14 cellular contexts compared by ENCODE assay signal in the genomic region with DNA sequence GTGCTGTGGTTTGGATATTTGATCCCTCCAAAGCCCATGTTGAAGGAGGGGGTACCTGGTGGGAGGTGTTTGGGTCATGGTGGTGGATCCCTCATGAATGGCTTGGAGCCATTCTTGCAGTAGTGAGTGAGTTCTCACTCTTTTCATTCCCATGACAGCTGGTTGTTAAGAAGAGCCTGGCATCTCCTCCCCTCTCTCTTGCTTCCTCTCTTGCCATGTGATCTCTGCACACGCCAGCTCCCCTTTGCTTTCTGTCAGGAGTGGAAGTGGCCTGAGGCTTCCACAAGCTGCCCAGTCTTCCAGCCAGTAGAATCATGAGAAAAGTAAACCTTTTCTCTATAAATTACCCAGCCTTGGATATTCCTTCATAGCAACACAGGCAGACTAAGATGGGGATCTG. TPM values are rescaled to one million over a fixed set of nuclear protein-coding genes. Genes with fewer than 3 reads are reported as not detected.
DNase-seq lines count a peak whose midpoint lies in the region; ATAC-seq lines count a peak whose summit lies in the region.
"Had no signal": no experiment of that assay in that cellular context is flagged by ENCODE, and none has a peak within 500 bp of the region (broad histone marks: within the 10 kb centered on the region; RNA-seq: fewer than 3 reads in every experiment).

No MANE protein-coding gene starts in this region.

- H3K4me1 ChIP-seq in mesendoderm (ENCODE audit: control insufficient read depth, low read depth, low read length), result peaks cover 2% of the 10 kb centered on the region

- no peaks in the 10 kb centered on the region for H3K27me3 Mint-ChIP-seq in activated naive CD8-positive, alpha-beta T cell treated with anti-CD3 and anti-CD28 coated beads, Interleukin-2, amount 10 ng/mL, durations not matched to agents 7 days and 5 days
- no peaks in the 10 kb centered on the region for H3K27me3 Mint-ChIP-seq in activated naive CD8-positive, alpha-beta T cell treated with anti-CD3 and anti-CD28 coated beads for 36 hours

- peak overlapping the region; percentile 1 for H3K56ac ChIP-seq in mesendoderm (ENCODE audit: low read length)

- no peak overlapping the region for H3K9ac ChIP-seq in mesendoderm (ENCODE audit: low read length)
- H3K9ac ChIP-seq: BLaER1 treated with 17β-estradiol and CSF1 and Interleukin-3, amounts not matched to agents 10 nM and 100 nM had no signal

- H3K4me2 ChIP-seq in mesendoderm (ENCODE audit: low read length), result no peak overlapping the region

- no peak for ATAC-seq in activated naive CD8-positive, alpha-beta T cell treated with anti-CD3 and anti-CD28 coated beads, Interleukin-2, amount 10 ng/mL, durations not matched to agents 7 days and 5 days (ENCODE audit: low read depth)
- ATAC-seq in HG03469 (IDR thresholded peaks at IDR 0.05; ENCODE audit: unreplicated experiment), result no peak

- H3K27ac Mint-ChIP-seq in activated naive CD8-positive, alpha-beta T cell treated with anti-CD3 and anti-CD28 coated beads, Interleukin-2, amount 10 ng/mL, durations not matched to agents 7 days and 5 days, result peak overlapping the region; percentile 28
- no peak overlapping the region for H3K27ac Mint-ChIP-seq in activated naive CD8-positive, alpha-beta T cell treated with anti-CD3 and anti-CD28 coated beads for 36 hours

- no peak overlapping the region for H3K4ac ChIP-seq in mesendoderm (ENCODE audit: low read depth, low read length)

- H3K36me3 Mint-ChIP-seq in activated naive CD8-positive, alpha-beta T cell treated with anti-CD3 and anti-CD28 coated beads, Interleukin-2, amount 10 ng/mL, durations not matched to agents 7 days and 5 days, result peaks cover 6% of the 10 kb centered on the region
- H3K36me3 Mint-ChIP-seq in activated naive CD8-positive, alpha-beta T cell treated with anti-CD3 and anti-CD28 coated beads for 36 hours, result no peaks in the 10 kb centered on the region
- H3K36me3 Mint-ChIP-seq: CD4-positive, CD25-positive, alpha-beta regulatory T cell had no signal

- no peaks in the 10 kb centered on the region for H3K36me3 ChIP-seq in mesendoderm (ENCODE audit: control insufficient read depth, insufficient read depth, low read length)

- H2BK15ac ChIP-seq in mesendoderm (replicated peaks; ENCODE audit: low read depth), result no peak overlapping the region

- WGBS in mesendoderm (ENCODE audit: extremely low coverage, insufficient coverage, low lambda C conversion rate), result no CpG with 5 or more reads among the region's 1 CpG

- no peaks in the 10 kb centered on the region for H3K27me3 ChIP-seq in mesendoderm (ENCODE audit: insufficient read depth, low read length, poor library complexity)
- H3K27me3 ChIP-seq: BLaER1 treated with 17β-estradiol and CSF1 and Interleukin-3, amounts not matched to agents 10 nM and 100 nM had no signal

- no peaks in the 10 kb centered on the region for H3K9me3 Mint-ChIP-seq in activated naive CD8-positive, alpha-beta T cell treated with anti-CD3 and anti-CD28 coated beads, Interleukin-2, amount 10 ng/mL, durations not matched to agents 7 days and 5 days
- H3K9me3 Mint-ChIP-seq in activated naive CD8-positive, alpha-beta T cell treated with anti-CD3 and anti-CD28 coated beads for 36 hours, result no peaks in the 10 kb centered on the region
- H3K9me3 Mint-ChIP-seq: CD4-positive, CD25-positive, alpha-beta regulatory T cell had no signal

- no peak overlapping the region for H3K4me3 ChIP-seq in mesendoderm (ENCODE audit: low read length)
- H3K4me3 ChIP-seq: BLaER1 treated with 17β-estradiol and CSF1 and Interleukin-3, amounts not matched to agents 10 nM and 100 nM had no signal

- peaks cover 65% of the 10 kb centered on the region for H3K79me2 ChIP-seq in mesendoderm (ENCODE audit: control insufficient read depth, insufficient read depth, low read length)

- no peak for DNase-seq in activated naive CD8-positive, alpha-beta T cell treated with anti-CD3 and anti-CD28 coated beads, Interleukin-2, amount 10 ng/mL, durations not matched to agents 7 days and 5 days
- no peak for DNase-seq in activated naive CD8-positive, alpha-beta T cell treated with anti-CD3 and anti-CD28 coated beads for 36 hours
- peak; percentile 51 for DNase-seq in cerebellar cortex (ENCODE audit: low spot score)
- DNase-seq in mesendoderm, result no peak
- DNase-seq in kidney tubule cell (ENCODE audit: low spot score), result no peak
- DNase-seq in NCI-H748 treated with DMSO at 0.1 percent for 48 hours (lab: John Stamatoyannopoulos, UW), result no peak
- DNase-seq: AML-193; CD4-positive, CD25-positive, alpha-beta regulatory T cell; DMS53; IMR-90 had no signal

- no peak overlapping the region for H4K5ac ChIP-seq in mesendoderm (ENCODE audit: low read length)

- H3K23ac ChIP-seq in mesendoderm (ENCODE audit: low read length), result peak overlapping the region; percentile 80

- no peak overlapping the region for H4K8ac ChIP-seq in mesendoderm (ENCODE audit: low read depth, low read length)

- H3K27ac ChIP-seq in mesendoderm (ENCODE audit: low read depth, low read length), result no peak overlapping the region
- H3K27ac ChIP-seq: 22Rv1; BLaER1 treated with 17β-estradiol and CSF1 and Interleukin-3, amounts not matched to agents 10 nM and 100 nM had no signal

- peaks cover 16% of the 10 kb centered on the region for H3K79me1 ChIP-seq in mesendoderm (ENCODE audit: low read length)

- POLR2A ChIA-PET in activated naive CD8-positive, alpha-beta T cell treated with anti-CD3 and anti-CD28 coated beads, Interleukin-2, amount 10 ng/mL, durations not matched to agents 7 days and 5 days (lab: Charles Lee), result no interaction called here

- no peak overlapping the region for H2AK5ac ChIP-seq in mesendoderm (ENCODE audit: low read length)

- H3K4me3 Mint-ChIP-seq in activated naive CD8-positive, alpha-beta T cell treated with anti-CD3 and anti-CD28 coated beads, Interleukin-2, amount 10 ng/mL, durations not matched to agents 7 days and 5 days, result no peak overlapping the region
- no peak overlapping the region for H3K4me3 Mint-ChIP-seq in activated naive CD8-positive, alpha-beta T cell treated with anti-CD3 and anti-CD28 coated beads for 36 hours
- H3K4me3 Mint-ChIP-seq: CD4-positive, CD25-positive, alpha-beta regulatory T cell had no signal

- H3K18ac ChIP-seq in mesendoderm (ENCODE audit: low read length), result no peak overlapping the region

- no peak overlapping the region for H2BK5ac ChIP-seq in mesendoderm (ENCODE audit: low read length)

- H2BK120ac ChIP-seq in mesendoderm (ENCODE audit: low read depth, low read length), result no peak overlapping the region

- peaks cover 6% of the 10 kb centered on the region for H3K4me1 Mint-ChIP-seq in activated naive CD8-positive, alpha-beta T cell treated with anti-CD3 and anti-CD28 coated beads, Interleukin-2, amount 10 ng/mL, durations not matched to agents 7 days and 5 days
- peaks cover 2% of the 10 kb centered on the region for H3K4me1 Mint-ChIP-seq in activated naive CD8-positive, alpha-beta T cell treated with anti-CD3 and anti-CD28 coated beads for 36 hours
- H3K4me1 Mint-ChIP-seq: CD4-positive, CD25-positive, alpha-beta regulatory T cell had no signal

RNA-seq across cellular contexts. Expression of a gene that starts 8.6 kb away (rescaled TPM):
- total RNA-seq in activated naive CD8-positive, alpha-beta T cell treated with anti-CD3 and anti-CD28 coated beads, Interleukin-2, amount 10 ng/mL, durations not matched to agents 7 days and 5 days, result 10 to 100 TPM; 20.9 to 25.7 TPM
- total RNA-seq in activated naive CD8-positive, alpha-beta T cell treated with anti-CD3 and anti-CD28 coated beads for 36 hours, result 10 to 100 TPM; 33.2 to 36.1 TPM
- 160 TPM for polyA plus RNA-seq in mesendoderm (2013, experiment 1 of 2)
- 173 TPM for polyA plus RNA-seq in mesendoderm (2013, experiment 2 of 2)
- total RNA-seq: IMR-90 had no signal
- polyA plus RNA-seq: IMR-90 had no signal

RNA-seq across cellular contexts. Expression of a gene that starts 31.0 kb away (rescaled TPM):
- not detected for total RNA-seq in activated naive CD8-positive, alpha-beta T cell treated with anti-CD3 and anti-CD28 coated beads, Interleukin-2, amount 10 ng/mL, durations not matched to agents 7 days and 5 days
- total RNA-seq in activated naive CD8-positive, alpha-beta T cell treated with anti-CD3 and anti-CD28 coated beads for 36 hours, result not detected
- polyA plus RNA-seq in mesendoderm (2013, experiment 1 of 2), result not detected
- polyA plus RNA-seq in mesendoderm (2013, experiment 2 of 2), result not detected
- total RNA-seq: CD4-positive, CD25-positive, alpha-beta regulatory T cell; HT-29; IMR-90 had no signal
- polyA plus RNA-seq: CD4-positive, CD25-positive, alpha-beta regulatory T cell; IMR-90 had no signal
